Comparison of ENCODE assay signal across 11 cellular contexts in the genomic region with DNA sequence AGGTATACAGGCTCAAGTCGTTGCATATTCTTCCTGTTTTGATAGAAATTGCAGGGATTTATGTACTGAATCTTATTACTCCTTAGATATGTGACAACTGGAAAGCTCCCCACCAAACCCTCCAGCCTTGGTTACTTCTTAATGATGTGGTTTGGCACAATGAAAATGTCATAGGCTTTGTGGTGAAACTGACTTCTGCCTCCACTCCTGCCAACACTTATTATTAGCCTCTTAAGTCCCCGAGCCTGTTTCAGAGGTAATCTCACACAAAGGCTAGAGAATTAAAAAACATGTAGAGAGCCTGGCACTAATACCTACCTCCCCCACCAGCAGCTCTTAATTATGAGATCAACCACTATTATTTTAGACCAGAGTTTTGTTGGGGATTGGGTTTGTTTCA. TPM values are rescaled to one million over a fixed set of nuclear protein-coding genes. Genes with fewer than 3 reads are reported as not detected.
DNase-seq lines count a peak whose midpoint lies in the region; ATAC-seq and TF ChIP-seq lines count a peak whose summit lies in the region.
"Had no signal": no experiment of that assay in that cellular context is flagged by ENCODE, and none has a peak within 500 bp of the region (broad histone marks: within the 10 kb centered on the region; RNA-seq: fewer than 3 reads in every experiment).

No MANE protein-coding gene starts in this region.

- H3K4me1 Mint-ChIP-seq in activated naive CD8-positive, alpha-beta T cell treated with anti-CD3 and anti-CD28 coated beads, Interleukin-2, amount 10 ng/mL, durations not matched to agents 7 days and 5 days, result peaks cover 54% of the 10 kb centered on the region
- H3K4me1 Mint-ChIP-seq in nephron progenitor cell, result peaks cover 32% of the 10 kb centered on the region

- TF ChIP-seq CTCF in nephron progenitor cell (IDR thresholded peaks at IDR 0.05), result no peak

- H3K36me3 ChIP-seq in MG63, result peaks cover 81% of the 10 kb centered on the region

- peak; percentile 63 for DNase-seq in NCI-H82 (lab: John Stamatoyannopoulos, UW)
- no peak for DNase-seq in NCI-H82 treated with DMSO at 0.1 percent for 48 hours (lab: John Stamatoyannopoulos, UW; ENCODE audit: unreplicated experiment)
- DNase-seq in M059J (ENCODE audit: low read depth), result peak; percentile 50
- no peak for DNase-seq in activated naive CD8-positive, alpha-beta T cell treated with anti-CD3 and anti-CD28 coated beads, Interleukin-2, amount 10 ng/mL, durations not matched to agents 7 days and 5 days
- DNase-seq in nephron progenitor cell, result no peak
- no peak for DNase-seq in kidney glomerular epithelial cell (lab: John Stamatoyannopoulos, UW)
- no peak for DNase-seq in MG63
- DNase-seq: effector CD4-positive, alpha-beta T cell; NCI-H345 had no signal

- peak overlapping the region; percentile 18 for H3K4me3 Mint-ChIP-seq in activated naive CD8-positive, alpha-beta T cell treated with anti-CD3 and anti-CD28 coated beads, Interleukin-2, amount 10 ng/mL, durations not matched to agents 7 days and 5 days
- no peak overlapping the region for H3K4me3 Mint-ChIP-seq in nephron progenitor cell

- H3K36me3 Mint-ChIP-seq in activated naive CD8-positive, alpha-beta T cell treated with anti-CD3 and anti-CD28 coated beads, Interleukin-2, amount 10 ng/mL, durations not matched to agents 7 days and 5 days, result peaks cover 41% of the 10 kb centered on the region
- H3K36me3 Mint-ChIP-seq in nephron progenitor cell (ENCODE audit: low read depth), result peaks cover 66% of the 10 kb centered on the region

- no peak for ATAC-seq in activated naive CD8-positive, alpha-beta T cell treated with anti-CD3 and anti-CD28 coated beads, Interleukin-2, amount 10 ng/mL, durations not matched to agents 7 days and 5 days (ENCODE audit: low read depth)
- ATAC-seq in GM19324 (IDR thresholded peaks at IDR 0.05; ENCODE audit: low FRiP score, unreplicated experiment), result no peak

- H3K9me3 Mint-ChIP-seq in activated naive CD8-positive, alpha-beta T cell treated with anti-CD3 and anti-CD28 coated beads, Interleukin-2, amount 10 ng/mL, durations not matched to agents 7 days and 5 days, result no peaks in the 10 kb centered on the region
- H3K9me3 Mint-ChIP-seq in nephron progenitor cell, result no peaks in the 10 kb centered on the region
- H3K9me3 Mint-ChIP-seq: type B pancreatic cell had no signal

- H3K27me3 ChIP-seq in MG63, result no peaks in the 10 kb centered on the region

- H3K4me3 ChIP-seq in MG63, result no peak overlapping the region

- POLR2A ChIA-PET in activated naive CD8-positive, alpha-beta T cell treated with anti-CD3 and anti-CD28 coated beads, Interleukin-2, amount 10 ng/mL, durations not matched to agents 7 days and 5 days (lab: Charles Lee), result interaction anchor here (16.7 kb wide), 1 partner anchor 18 kb away, joined by 391 read pairs; a partner anchor contains a TSS

- no peaks in the 10 kb centered on the region for H3K27me3 Mint-ChIP-seq in activated naive CD8-positive, alpha-beta T cell treated with anti-CD3 and anti-CD28 coated beads, Interleukin-2, amount 10 ng/mL, durations not matched to agents 7 days and 5 days
- no peaks in the 10 kb centered on the region for H3K27me3 Mint-ChIP-seq in nephron progenitor cell (ENCODE audit: low read depth, poor library complexity)
- H3K27me3 Mint-ChIP-seq: type B pancreatic cell had no signal

- no peaks in the 10 kb centered on the region for H3K9me3 ChIP-seq in MG63

- H3K27ac Mint-ChIP-seq in activated naive CD8-positive, alpha-beta T cell treated with anti-CD3 and anti-CD28 coated beads, Interleukin-2, amount 10 ng/mL, durations not matched to agents 7 days and 5 days, result no peak overlapping the region
- peak overlapping the region; percentile 95 for H3K27ac Mint-ChIP-seq in nephron progenitor cell

RNA-seq across cellular contexts. Expression of a gene that starts 4.2 kb away (rescaled TPM):
- total RNA-seq in M059J (2014; rRNA removed; shearing (Covaris generic)), result 20.3 and 30.0 TPM in 2 replicates
- 10 to 100 TPM; 25.1 to 25.9 TPM for total RNA-seq in activated naive CD8-positive, alpha-beta T cell treated with anti-CD3 and anti-CD28 coated beads, Interleukin-2, amount 10 ng/mL, durations not matched to agents 7 days and 5 days
- 33.0 and 47.3 TPM in 2 replicates for total RNA-seq in MG63 (2014; rRNA removed; shearing (Covaris generic); ENCODE audit: low replicate concordance)

RNA-seq across cellular contexts. Expression of a gene that starts 24.7 kb away (rescaled TPM):
- total RNA-seq in M059J (2014; rRNA removed; shearing (Covaris generic)), result 246 and 357 TPM in 2 replicates
- total RNA-seq in activated naive CD8-positive, alpha-beta T cell treated with anti-CD3 and anti-CD28 coated beads, Interleukin-2, amount 10 ng/mL, durations not matched to agents 7 days and 5 days, result 100 to 1,000 TPM; 388 to 398 TPM
- 173 and 393 TPM in 2 replicates for total RNA-seq in MG63 (2014; rRNA removed; shearing (Covaris generic); ENCODE audit: low replicate concordance)

Comparison
In these comparisons a context has a peak if more than half of its experiments do, and no peak if none do; other contexts are left out.
1. DNase-seq: peak in NCI-H82 (single experiment) and M059J (single experiment); none in NCI-H82 treated with DMSO at 0.1 percent for 48 hours (single experiment), activated naive CD8-positive, alpha-beta T cell treated with anti-CD3 and anti-CD28 coated beads, Interleukin-2, amount 10 ng/mL, durations not matched to agents 7 days and 5 days (single experiment), nephron progenitor cell (single experiment), kidney glomerular epithelial cell (single experiment) and MG63 (single experiment).